ENCODE assay signal across 1 cellular context in the genomic region with DNA sequence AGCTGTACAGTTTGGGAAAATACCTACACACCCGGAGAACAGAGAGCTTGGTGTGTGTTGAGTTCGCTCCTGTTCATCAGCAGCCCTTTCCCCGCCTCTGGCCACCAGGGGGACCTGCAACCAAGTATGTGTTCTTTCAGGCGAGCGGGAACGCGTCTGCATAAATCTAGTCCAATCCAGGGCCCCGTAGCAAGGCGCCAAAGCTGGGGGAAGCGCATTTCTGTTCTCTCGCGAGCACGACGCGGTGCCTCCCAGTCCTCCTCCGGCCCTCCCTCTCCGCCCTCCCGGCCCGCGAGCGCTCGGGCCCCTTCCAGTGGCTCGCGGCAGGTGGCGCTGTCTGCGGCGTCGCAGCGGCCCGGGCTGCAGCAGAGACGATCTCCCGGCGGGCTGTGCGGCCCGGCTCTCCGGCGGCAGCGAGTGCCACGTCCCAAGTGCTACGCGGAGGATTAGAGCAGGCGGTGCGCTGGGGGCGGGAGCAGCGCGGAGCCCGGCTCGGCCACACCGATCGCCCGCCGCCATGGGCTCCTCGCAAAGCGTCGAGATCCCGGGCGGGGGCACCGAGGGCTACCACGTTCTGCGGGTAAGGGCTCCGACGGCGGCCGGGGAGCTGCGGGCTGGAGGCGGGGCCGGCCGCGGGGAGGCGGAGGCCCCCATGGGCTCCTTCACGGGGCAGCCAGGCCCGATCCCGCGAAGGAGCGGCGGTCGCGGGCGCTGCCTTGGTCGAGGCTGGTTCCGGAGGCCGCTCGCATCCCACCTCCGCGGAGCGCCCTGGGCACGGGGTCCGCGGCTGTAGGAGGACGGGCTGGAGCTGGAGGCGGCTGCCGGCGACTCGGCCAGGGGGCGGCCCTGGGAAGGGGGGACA.
TF ChIP-seq lines count a peak whose summit lies in the region.

A gene (plus strand): TSS at position 430 of the 862 bp plus-strand sequence. CDS start 88 bp downstream, at position 518.

TF ChIP-seq in K562, 482 proteins besides CTCF, POLR2A, EP300 and RAD21 (continued from another document and continues in another):
- TF ChIP-seq, protein P1, sequence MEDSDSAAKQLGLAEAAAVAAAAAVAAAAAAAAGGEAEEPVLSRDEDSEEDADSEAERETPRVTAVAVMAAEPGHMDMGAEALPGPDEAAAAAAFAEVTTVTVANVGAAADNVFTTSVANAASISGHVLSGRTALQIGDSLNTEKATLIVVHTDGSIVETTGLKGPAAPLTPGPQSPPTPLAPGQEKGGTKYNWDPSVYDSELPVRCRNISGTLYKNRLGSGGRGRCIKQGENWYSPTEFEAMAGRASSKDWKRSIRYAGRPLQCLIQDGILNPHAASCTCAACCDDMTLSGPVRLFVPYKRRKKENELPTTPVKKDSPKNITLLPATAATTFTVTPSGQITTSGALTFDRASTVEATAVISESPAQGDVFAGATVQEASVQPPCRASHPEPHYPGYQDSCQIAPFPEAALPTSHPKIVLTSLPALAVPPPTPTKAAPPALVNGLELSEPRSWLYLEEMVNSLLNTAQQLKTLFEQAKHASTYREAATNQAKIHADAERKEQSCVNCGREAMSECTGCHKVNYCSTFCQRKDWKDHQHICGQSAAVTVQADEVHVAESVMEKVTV (CRISPR knock-in tag; IDR thresholded peaks at IDR 0.05), result peak; percentile 34; the same call in 1 of the 2 replicates
- TF ChIP-seq SP1 (CRISPR knock-in tag; IDR thresholded peaks at IDR 0.05), result peak; percentile 97
- TF ChIP-seq, protein P2, sequence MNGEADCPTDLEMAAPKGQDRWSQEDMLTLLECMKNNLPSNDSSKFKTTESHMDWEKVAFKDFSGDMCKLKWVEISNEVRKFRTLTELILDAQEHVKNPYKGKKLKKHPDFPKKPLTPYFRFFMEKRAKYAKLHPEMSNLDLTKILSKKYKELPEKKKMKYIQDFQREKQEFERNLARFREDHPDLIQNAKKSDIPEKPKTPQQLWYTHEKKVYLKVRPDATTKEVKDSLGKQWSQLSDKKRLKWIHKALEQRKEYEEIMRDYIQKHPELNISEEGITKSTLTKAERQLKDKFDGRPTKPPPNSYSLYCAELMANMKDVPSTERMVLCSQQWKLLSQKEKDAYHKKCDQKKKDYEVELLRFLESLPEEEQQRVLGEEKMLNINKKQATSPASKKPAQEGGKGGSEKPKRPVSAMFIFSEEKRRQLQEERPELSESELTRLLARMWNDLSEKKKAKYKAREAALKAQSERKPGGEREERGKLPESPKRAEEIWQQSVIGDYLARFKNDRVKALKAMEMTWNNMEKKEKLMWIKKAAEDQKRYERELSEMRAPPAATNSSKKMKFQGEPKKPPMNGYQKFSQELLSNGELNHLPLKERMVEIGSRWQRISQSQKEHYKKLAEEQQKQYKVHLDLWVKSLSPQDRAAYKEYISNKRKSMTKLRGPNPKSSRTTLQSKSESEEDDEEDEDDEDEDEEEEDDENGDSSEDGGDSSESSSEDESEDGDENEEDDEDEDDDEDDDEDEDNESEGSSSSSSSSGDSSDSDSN (IDR thresholded peaks at IDR 0.05; ENCODE audit: borderline replicate concordance in 1 of 2, low read depth in 2 of 2, low read length in 2 of 2), result peak; percentile 61 to 70; a peak in 3 of 4 replicates
- no peak for TF ChIP-seq PRPF4 (IDR thresholded peaks at IDR 0.05; ENCODE audit: insufficient read depth, low read depth, low read length, poor library complexity, severe bottlenecking)
- TF ChIP-seq ZNF780A (CRISPR knock-in tag; IDR thresholded peaks at IDR 0.05), result no peak
- TF ChIP-seq POLR2G (IDR thresholded peaks at IDR 0.05; ENCODE audit: low read depth, low read length), result peak; percentile 100
- peak; percentile 94 for TF ChIP-seq KLF16 (IDR thresholded peaks at IDR 0.05)
- peak; percentile 86 for TF ChIP-seq U2AF1 (optimal IDR thresholded peaks at IDR 0.05; ENCODE audit: low read depth, low read length)
- TF ChIP-seq HDAC3 (IDR thresholded peaks at IDR 0.05; ENCODE audit: borderline replicate concordance, partially characterized antibody), result no peak
- TF ChIP-seq TSC22D4 (tag; IDR thresholded peaks at IDR 0.05), result no peak
- peak; percentile 86 for TF ChIP-seq BRD4 (IDR thresholded peaks at IDR 0.05)
- 0 out of 2 replicates have a peak, but pooled peaks have one; percentile 23 for TF ChIP-seq CBFA2T3 (IDR thresholded peaks at IDR 0.05)
- no peak for TF ChIP-seq BCL6 (CRISPR knock-in tag; IDR thresholded peaks at IDR 0.05)
- TF ChIP-seq EZH2 (IDR thresholded peaks at IDR 0.05; ENCODE audit: borderline replicate concordance, low read depth, low read length), result no peak
- TF ChIP-seq, protein P3, sequence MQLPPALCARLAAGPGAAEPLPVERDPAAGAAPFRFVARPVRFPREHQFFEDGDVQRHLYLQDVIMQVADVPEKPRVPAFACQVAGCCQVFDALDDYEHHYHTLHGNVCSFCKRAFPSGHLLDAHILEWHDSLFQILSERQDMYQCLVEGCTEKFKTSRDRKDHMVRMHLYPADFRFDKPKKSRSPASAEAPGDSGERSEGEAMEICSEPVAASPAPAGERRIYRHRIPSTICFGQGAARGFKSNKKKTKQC (CRISPR knock-in tag; IDR thresholded peaks at IDR 0.05), result peak; percentile 96
- TF ChIP-seq, protein P4, sequence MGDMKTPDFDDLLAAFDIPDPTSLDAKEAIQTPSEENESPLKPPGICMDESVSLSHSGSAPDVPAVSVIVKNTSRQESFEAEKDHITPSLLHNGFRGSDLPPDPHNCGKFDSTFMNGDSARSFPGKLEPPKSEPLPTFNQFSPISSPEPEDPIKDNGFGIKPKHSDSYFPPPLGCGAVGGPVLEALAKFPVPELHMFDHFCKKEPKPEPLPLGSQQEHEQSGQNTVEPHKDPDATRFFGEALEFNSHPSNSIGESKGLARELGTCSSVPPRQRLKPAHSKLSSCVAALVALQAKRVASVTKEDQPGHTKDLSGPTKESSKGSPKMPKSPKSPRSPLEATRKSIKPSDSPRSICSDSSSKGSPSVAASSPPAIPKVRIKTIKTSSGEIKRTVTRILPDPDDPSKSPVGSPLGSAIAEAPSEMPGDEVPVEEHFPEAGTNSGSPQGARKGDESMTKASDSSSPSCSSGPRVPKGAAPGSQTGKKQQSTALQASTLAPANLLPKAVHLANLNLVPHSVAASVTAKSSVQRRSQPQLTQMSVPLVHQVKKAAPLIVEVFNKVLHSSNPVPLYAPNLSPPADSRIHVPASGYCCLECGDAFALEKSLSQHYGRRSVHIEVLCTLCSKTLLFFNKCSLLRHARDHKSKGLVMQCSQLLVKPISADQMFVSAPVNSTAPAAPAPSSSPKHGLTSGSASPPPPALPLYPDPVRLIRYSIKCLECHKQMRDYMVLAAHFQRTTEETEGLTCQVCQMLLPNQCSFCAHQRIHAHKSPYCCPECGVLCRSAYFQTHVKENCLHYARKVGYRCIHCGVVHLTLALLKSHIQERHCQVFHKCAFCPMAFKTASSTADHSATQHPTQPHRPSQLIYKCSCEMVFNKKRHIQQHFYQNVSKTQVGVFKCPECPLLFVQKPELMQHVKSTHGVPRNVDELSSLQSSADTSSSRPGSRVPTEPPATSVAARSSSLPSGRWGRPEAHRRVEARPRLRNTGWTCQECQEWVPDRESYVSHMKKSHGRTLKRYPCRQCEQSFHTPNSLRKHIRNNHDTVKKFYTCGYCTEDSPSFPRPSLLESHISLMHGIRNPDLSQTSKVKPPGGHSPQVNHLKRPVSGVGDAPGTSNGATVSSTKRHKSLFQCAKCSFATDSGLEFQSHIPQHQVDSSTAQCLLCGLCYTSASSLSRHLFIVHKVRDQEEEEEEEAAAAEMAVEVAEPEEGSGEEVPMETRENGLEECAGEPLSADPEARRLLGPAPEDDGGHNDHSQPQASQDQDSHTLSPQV (IDR thresholded peaks at IDR 0.05), result peak; percentile 76
- TF ChIP-seq, protein P5, sequence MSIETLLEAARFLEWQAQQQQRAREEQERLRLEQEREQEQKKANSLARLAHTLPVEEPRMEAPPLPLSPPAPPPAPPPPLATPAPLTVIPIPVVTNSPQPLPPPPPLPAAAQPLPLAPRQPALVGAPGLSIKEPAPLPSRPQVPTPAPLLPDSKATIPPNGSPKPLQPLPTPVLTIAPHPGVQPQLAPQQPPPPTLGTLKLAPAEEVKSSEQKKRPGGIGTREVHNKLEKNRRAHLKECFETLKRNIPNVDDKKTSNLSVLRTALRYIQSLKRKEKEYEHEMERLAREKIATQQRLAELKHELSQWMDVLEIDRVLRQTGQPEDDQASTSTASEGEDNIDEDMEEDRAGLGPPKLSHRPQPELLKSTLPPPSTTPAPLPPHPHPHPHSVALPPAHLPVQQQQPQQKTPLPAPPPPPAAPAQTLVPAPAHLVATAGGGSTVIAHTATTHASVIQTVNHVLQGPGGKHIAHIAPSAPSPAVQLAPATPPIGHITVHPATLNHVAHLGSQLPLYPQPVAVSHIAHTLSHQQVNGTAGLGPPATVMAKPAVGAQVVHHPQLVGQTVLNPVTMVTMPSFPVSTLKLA (conservative IDR thresholded peaks at IDR 0.05), result peak; percentile 80 to 90
- TF ChIP-seq TARDBP (IDR thresholded peaks at IDR 0.05), result peak; percentile 87
- no peak for TF ChIP-seq MYBL2 (IDR thresholded peaks at IDR 0.05; ENCODE audit: low read depth)
- no peak for TF ChIP-seq MYBL2 (CRISPR knock-in tag; IDR thresholded peaks at IDR 0.05; ENCODE audit: borderline replicate concordance)
- TF ChIP-seq TCFL5 (CRISPR knock-in tag; conservative IDR thresholded peaks at IDR 0.05), result no peak
- no peak for TF ChIP-seq BMI1 (IDR thresholded peaks at IDR 0.05; ENCODE audit: low read length)
- no peak for TF ChIP-seq PTRF (tag; IDR thresholded peaks at IDR 0.05)
- TF ChIP-seq NR3C1 (CRISPR knock-in tag; IDR thresholded peaks at IDR 0.05), result peak; percentile 95
- TF ChIP-seq C11orf30 (IDR thresholded peaks at IDR 0.05; ENCODE audit: low read depth), result peak; percentile 75
- TF ChIP-seq, protein P6, sequence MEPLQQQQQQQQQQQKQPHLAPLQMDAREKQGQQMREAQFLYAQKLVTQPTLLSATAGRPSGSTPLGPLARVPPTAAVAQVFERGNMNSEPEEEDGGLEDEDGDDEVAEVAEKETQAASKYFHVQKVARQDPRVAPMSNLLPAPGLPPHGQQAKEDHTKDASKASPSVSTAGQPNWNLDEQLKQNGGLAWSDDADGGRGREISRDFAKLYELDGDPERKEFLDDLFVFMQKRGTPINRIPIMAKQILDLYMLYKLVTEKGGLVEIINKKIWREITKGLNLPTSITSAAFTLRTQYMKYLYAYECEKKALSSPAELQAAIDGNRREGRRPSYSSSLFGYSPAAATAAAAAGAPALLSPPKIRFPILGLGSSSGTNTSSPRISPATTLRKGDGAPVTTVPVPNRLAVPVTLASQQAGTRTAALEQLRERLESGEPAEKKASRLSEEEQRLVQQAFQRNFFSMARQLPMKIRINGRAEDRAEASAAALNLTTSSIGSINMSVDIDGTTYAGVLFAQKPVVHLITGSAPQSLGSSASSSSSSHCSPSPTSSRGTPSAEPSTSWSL (CRISPR knock-in tag; IDR thresholded peaks at IDR 0.05; ENCODE audit: borderline replicate concordance), result peak; percentile 52; the same call in 1 of the 2 replicates
- no peak; the same call in 1 of the 2 replicates for TF ChIP-seq DPF2 (IDR thresholded peaks at IDR 0.05)
- TF ChIP-seq KHSRP (IDR thresholded peaks at IDR 0.05), result no peak
- TF ChIP-seq BHLHE40 (IDR thresholded peaks at IDR 0.05; ENCODE audit: low read length), result peak; percentile 74
- peak; percentile 62 for TF ChIP-seq SAP30 (IDR thresholded peaks at IDR 0.05; ENCODE audit: borderline replicate concordance, insufficient read depth, low read depth, low read length, poor library complexity, severe bottlenecking)
- no peak for TF ChIP-seq GATAD2A (IDR thresholded peaks at IDR 0.05)
- TF ChIP-seq HNRNPH1 (optimal IDR thresholded peaks at IDR 0.05; ENCODE audit: low read depth, low read length), result no peak
- TF ChIP-seq MAZ (CRISPR knock-in tag; conservative IDR thresholded peaks at IDR 0.05 in 1 of 2, IDR thresholded peaks at IDR 0.05 in 1 of 2), result peak; percentile 99 to 100
- TF ChIP-seq ZNF583 (CRISPR knock-in tag; IDR thresholded peaks at IDR 0.05), result peak; percentile 52; the same call in 1 of the 2 replicates
- 0 out of 2 replicates have a peak, but pooled peaks have one; percentile 64 for TF ChIP-seq ZNF224 (CRISPR knock-in tag; IDR thresholded peaks at IDR 0.05)
- peak; percentile 43 for TF ChIP-seq ZNF24 (IDR thresholded peaks at IDR 0.05)
- TF ChIP-seq, protein P7, sequence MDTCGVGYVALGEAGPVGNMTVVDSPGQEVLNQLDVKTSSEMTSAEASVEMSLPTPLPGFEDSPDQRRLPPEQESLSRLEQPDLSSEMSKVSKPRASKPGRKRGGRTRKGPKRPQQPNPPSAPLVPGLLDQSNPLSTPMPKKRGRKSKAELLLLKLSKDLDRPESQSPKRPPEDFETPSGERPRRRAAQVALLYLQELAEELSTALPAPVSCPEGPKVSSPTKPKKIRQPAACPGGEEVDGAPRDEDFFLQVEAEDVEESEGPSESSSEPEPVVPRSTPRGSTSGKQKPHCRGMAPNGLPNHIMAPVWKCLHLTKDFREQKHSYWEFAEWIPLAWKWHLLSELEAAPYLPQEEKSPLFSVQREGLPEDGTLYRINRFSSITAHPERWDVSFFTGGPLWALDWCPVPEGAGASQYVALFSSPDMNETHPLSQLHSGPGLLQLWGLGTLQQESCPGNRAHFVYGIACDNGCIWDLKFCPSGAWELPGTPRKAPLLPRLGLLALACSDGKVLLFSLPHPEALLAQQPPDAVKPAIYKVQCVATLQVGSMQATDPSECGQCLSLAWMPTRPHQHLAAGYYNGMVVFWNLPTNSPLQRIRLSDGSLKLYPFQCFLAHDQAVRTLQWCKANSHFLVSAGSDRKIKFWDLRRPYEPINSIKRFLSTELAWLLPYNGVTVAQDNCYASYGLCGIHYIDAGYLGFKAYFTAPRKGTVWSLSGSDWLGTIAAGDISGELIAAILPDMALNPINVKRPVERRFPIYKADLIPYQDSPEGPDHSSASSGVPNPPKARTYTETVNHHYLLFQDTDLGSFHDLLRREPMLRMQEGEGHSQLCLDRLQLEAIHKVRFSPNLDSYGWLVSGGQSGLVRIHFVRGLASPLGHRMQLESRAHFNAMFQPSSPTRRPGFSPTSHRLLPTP (IDR thresholded peaks at IDR 0.05; ENCODE audit: borderline replicate concordance, extremely low read depth, insufficient read length), result no peak
- TF ChIP-seq, protein P8, sequence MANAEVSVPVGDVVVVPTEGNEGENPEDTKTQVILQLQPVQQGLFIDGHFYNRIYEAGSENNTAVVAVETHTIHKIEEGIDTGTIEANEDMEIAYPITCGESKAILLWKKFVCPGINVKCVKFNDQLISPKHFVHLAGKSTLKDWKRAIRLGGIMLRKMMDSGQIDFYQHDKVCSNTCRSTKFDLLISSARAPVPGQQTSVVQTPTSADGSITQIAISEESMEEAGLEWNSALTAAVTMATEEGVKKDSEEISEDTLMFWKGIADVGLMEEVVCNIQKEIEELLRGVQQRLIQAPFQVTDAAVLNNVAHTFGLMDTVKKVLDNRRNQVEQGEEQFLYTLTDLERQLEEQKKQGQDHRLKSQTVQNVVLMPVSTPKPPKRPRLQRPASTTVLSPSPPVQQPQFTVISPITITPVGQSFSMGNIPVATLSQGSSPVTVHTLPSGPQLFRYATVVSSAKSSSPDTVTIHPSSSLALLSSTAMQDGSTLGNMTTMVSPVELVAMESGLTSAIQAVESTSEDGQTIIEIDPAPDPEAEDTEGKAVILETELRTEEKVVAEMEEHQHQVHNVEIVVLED (CRISPR knock-in tag; IDR thresholded peaks at IDR 0.05), result peak; percentile 84
- TF ChIP-seq ZNF143 (CRISPR knock-in tag; IDR thresholded peaks at IDR 0.05), result peak; percentile 88
- TF ChIP-seq, protein P9, sequence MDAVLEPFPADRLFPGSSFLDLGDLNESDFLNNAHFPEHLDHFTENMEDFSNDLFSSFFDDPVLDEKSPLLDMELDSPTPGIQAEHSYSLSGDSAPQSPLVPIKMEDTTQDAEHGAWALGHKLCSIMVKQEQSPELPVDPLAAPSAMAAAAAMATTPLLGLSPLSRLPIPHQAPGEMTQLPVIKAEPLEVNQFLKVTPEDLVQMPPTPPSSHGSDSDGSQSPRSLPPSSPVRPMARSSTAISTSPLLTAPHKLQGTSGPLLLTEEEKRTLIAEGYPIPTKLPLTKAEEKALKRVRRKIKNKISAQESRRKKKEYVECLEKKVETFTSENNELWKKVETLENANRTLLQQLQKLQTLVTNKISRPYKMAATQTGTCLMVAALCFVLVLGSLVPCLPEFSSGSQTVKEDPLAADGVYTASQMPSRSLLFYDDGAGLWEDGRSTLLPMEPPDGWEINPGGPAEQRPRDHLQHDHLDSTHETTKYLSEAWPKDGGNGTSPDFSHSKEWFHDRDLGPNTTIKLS (IDR thresholded peaks at IDR 0.05; ENCODE audit: borderline replicate concordance, low read depth), result peak; percentile 100
